In genomic region chr20:10675456-10675848, GRCh38 we compare ENCODE assay signal across 8 cellular contexts. TPM values are rescaled to one million over a fixed set of nuclear protein-coding genes. Genes with fewer than 3 reads are reported as not detected.
A peak's percentile ranks its signal among the peaks of the same experiment; 100 is the strongest.
DNase-seq lines count a peak whose midpoint lies in the region; ATAC-seq and TF ChIP-seq lines count a peak whose summit lies in the region.

No MANE protein-coding gene starts in this region.

- no peak for TF ChIP-seq POLR2A in gastroesophageal sphincter (IDR thresholded peaks at IDR 0.05)

- no peak for TF ChIP-seq EP300 in gastroesophageal sphincter (IDR thresholded peaks at IDR 0.05)

- DNase-seq in NCI-H226 = no peak
- no peak for DNase-seq in SIG-M5 treated with dmso at 0.1 percent for 504 hours (lab: John Stamatoyannopoulos, UW; ENCODE audit: unreplicated experiment)
- no peak for DNase-seq in DMS114 treated with DMSO at 0.1 percent for 48 hours (lab: John Stamatoyannopoulos, UW; ENCODE audit: unreplicated experiment)

- H3K27me3 ChIP-seq in HUES48 (ENCODE audit: control insufficient read depth, insufficient read depth, low read length) (peaks cover 12% of the 10 kb centered on the region; the same call in 1 of the 2 replicates), gastroesophageal sphincter (peaks cover 8% of the 10 kb centered on the region), skeletal muscle satellite cell (ENCODE audit: control insufficient read depth, insufficient read depth, low read length) (no peaks in the 10 kb centered on the region)

- H3K27ac ChIP-seq in HUES48 (ENCODE audit: low read depth, low read length) (no peak overlapping the region), gastroesophageal sphincter (peak overlapping the region in 3 of 4 donors; percentile 96 to 99 (median 97))

- H3K4me1 ChIP-seq in HUES48 (ENCODE audit: control insufficient read depth, insufficient read depth, low read length) (peaks cover 20% of the 10 kb centered on the region), gastroesophageal sphincter (peaks cover 0 to 41% (median 0%) of the 10 kb centered on the region in 3 donors), skeletal muscle satellite cell (ENCODE audit: control insufficient read depth, insufficient read depth, low read length) (peaks cover 32% of the 10 kb centered on the region)

- ATAC-seq in gastroesophageal sphincter (no peak), GM18502 (IDR thresholded peaks at IDR 0.05; ENCODE audit: poor library complexity, unreplicated experiment) (no peak)

- no peak for TF ChIP-seq CTCF in WI38 (IDR thresholded peaks at IDR 0.05; ENCODE audit: low read depth, low read length)
- no peak for TF ChIP-seq CTCF in gastroesophageal sphincter (IDR thresholded peaks at IDR 0.05)

- peak overlapping the region; percentile 91 for H3K4me2 ChIP-seq in skeletal muscle satellite cell (ENCODE audit: low read length)

- H3K4me3 ChIP-seq in HUES48 (ENCODE audit: low read depth, low read length) = peak overlapping the region; percentile 78
- H3K4me3 ChIP-seq in WI38 (ENCODE audit: low read depth, low read length) = peak overlapping the region; percentile 84
- H3K4me3 ChIP-seq in gastroesophageal sphincter = no peak overlapping the region
- H3K4me3 ChIP-seq in skeletal muscle satellite cell (ENCODE audit: low read length) = no peak overlapping the region

- 83% methylated on average over 2 of the region's 4 CpGs; no CpG with 5 or more reads in 1 of the 2 donors for WGBS in gastroesophageal sphincter (ENCODE audit: low coverage in 1 of 2), 2 donors

- no peaks in the 10 kb centered on the region for H3K36me3 ChIP-seq in HUES48 (ENCODE audit: control insufficient read depth, insufficient read depth, low read length)
- H3K36me3 ChIP-seq in gastroesophageal sphincter = no peaks in the 10 kb centered on the region
- no peaks in the 10 kb centered on the region for H3K36me3 ChIP-seq in skeletal muscle satellite cell (ENCODE audit: insufficient read depth, low read length)

- no peaks in the 10 kb centered on the region for H3K9me3 ChIP-seq in HUES48 (ENCODE audit: control insufficient read depth, insufficient read depth, low read length)
- H3K9me3 ChIP-seq in gastroesophageal sphincter = peaks cover 0 to under 1% (median 0%) of the 10 kb centered on the region in 3 donors
- no peaks in the 10 kb centered on the region for H3K9me3 ChIP-seq in skeletal muscle satellite cell (replicated peaks; ENCODE audit: low read length)

- H3K9ac ChIP-seq in HUES48 (ENCODE audit: low read depth, low read length) = no peak overlapping the region
- H3K9ac ChIP-seq in skeletal muscle satellite cell (ENCODE audit: low read depth, low read length) = peak overlapping the region; percentile 96

RNA-seq across cellular contexts. Expression of gene JAG1, which starts 1.7 kb away (rescaled TPM):
- total RNA-seq in gastroesophageal sphincter = 10 to 100 TPM; 34.3 to 81.9 (median 45.7) TPM
- 11.1 and 15.2 TPM in 2 replicates for total RNA-seq in skeletal muscle satellite cell (2012; rRNA removed)

Comparison
In these comparisons a context has a peak if more than half of its experiments do, and no peak if none do; other contexts are left out.
1. H3K4me3 ChIP-seq: peak in HUES48 (single experiment) and WI38 (single experiment); none in gastroesophageal sphincter (0 of 2) and skeletal muscle satellite cell (single experiment).